In the genomic region with DNA sequence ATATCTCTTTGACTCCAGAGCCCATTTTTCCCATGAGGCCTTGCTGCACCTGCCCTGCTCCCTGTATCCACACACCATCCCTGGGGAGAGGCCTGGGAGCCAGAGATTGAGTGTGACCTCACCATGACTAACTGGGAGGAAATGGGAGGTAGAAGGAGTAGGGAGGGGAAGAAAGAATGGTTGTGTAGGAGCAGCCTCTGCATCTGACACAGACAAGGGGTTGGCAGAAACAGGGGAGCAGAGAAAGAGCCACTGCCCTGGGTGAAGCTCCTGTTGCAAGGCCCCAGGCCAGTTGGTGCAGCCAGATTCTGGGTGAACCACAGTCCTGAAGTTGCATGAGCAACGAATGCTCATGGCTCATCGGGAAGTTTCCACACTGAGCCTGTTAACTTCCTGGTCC, we compare ENCODE assay signal across 1 cellular context.
TF ChIP-seq lines count a peak whose summit lies in the region.

No MANE protein-coding gene starts in this region.

TF ChIP-seq in IMR-90, 13 proteins besides CTCF, POLR2A, EP300 and RAD21:
- TF ChIP-seq CHD1 (IDR thresholded peaks at IDR 0.05; ENCODE audit: low read depth, low read length) (no peak), RCOR1 (IDR thresholded peaks at IDR 0.05; ENCODE audit: insufficient replicate concordance, low read length) (no peak), FOS (IDR thresholded peaks at IDR 0.05; ENCODE audit: low read depth, low read length) (no peak), CEBPB (IDR thresholded peaks at IDR 0.05; ENCODE audit: low read depth, low read length) (no peak), MXI1 (IDR thresholded peaks at IDR 0.05; ENCODE audit: borderline replicate concordance, low read depth, low read length) (no peak), MAZ (IDR thresholded peaks at IDR 0.05; ENCODE audit: borderline replicate concordance, low read depth, low read length) (no peak)
